Comparison of ENCODE assay signal across 14 cellular contexts in genomic region chr12:9047105-9047504, GRCh38.
A peak's percentile ranks its signal among the peaks of the same experiment; 100 is the strongest.
DNase-seq lines count a peak whose midpoint lies in the region; ATAC-seq and TF ChIP-seq lines count a peak whose summit lies in the region.
"Had no signal": no experiment of that assay in that cellular context is flagged by ENCODE, and none has a peak within 500 bp of the region (broad histone marks: within the 10 kb centered on the region; RNA-seq: fewer than 3 reads in every experiment).

No MANE protein-coding gene starts in this region.

- H3K4me3 ChIP-seq in RWPE2 (ENCODE audit: severe bottlenecking) (no peak overlapping the region), epithelial cell of esophagus (ENCODE audit: low read length) (no peak overlapping the region)
- H3K4me3 ChIP-seq: GM23338 had no signal

- ATAC-seq in RWPE2 (ENCODE audit: low read depth) (peak; percentile 67), HG02571 (IDR thresholded peaks at IDR 0.05; ENCODE audit: unreplicated experiment) (no peak)
- ATAC-seq: GM23338, HepG2 had no signal

- H3K27ac ChIP-seq in RWPE2 (ENCODE audit: poor library complexity, severe bottlenecking): no peak overlapping the region
- H3K27ac ChIP-seq: C4-2B had no signal

- H3K4me1 ChIP-seq in RWPE2 (ENCODE audit: insufficient read depth, poor library complexity, severe bottlenecking): no peaks in the 10 kb centered on the region
- H3K4me1 ChIP-seq: BE2C, Caco-2 had no signal

- no peaks in the 10 kb centered on the region for H3K9me3 ChIP-seq in RWPE2 (ENCODE audit: severe bottlenecking)
- H3K9me3 ChIP-seq: BE2C had no signal

- peak; percentile 38 for DNase-seq in LoVo (ENCODE audit: low spot score)
- no peak for DNase-seq in RWPE2 (ENCODE audit: low spot score)
- peak; percentile 33 for DNase-seq in epithelial cell of esophagus (ENCODE audit: low read depth)
- DNase-seq in GM20000 (ENCODE audit: low spot score): no peak
- no peak for DNase-seq in GF-D8 (lab: John Stamatoyannopoulos, UW)
- DNase-seq: ACHN; BE2C; Caco-2; CD4-positive, alpha-beta T cell; HCEC 1CT had no signal

- H3K36me3 ChIP-seq in RWPE2 (ENCODE audit: low read depth): no peaks in the 10 kb centered on the region
- H3K36me3 ChIP-seq: BE2C had no signal

- TF ChIP-seq CTCF in RWPE2 (IDR thresholded peaks at IDR 0.05; ENCODE audit: poor library complexity, severe bottlenecking) (no peak), epithelial cell of esophagus (IDR thresholded peaks at IDR 0.05; ENCODE audit: insufficient read depth, low read depth, low read length, missing control alignments) (no peak), GM20000 (IDR thresholded peaks at IDR 0.05; ENCODE audit: extremely low read depth, missing control alignments) (no peak)

- no peaks in the 10 kb centered on the region for H3K27me3 ChIP-seq in RWPE2 (ENCODE audit: insufficient read depth, poor library complexity, severe bottlenecking)

Comparison
In these comparisons a context has a peak if more than half of its experiments do, and no peak if none do; other contexts are left out.
1. DNase-seq: peak in LoVo (single experiment) and epithelial cell of esophagus (single experiment); none in RWPE2 (single experiment), GM20000 (single experiment) and GF-D8 (single experiment).